In the genomic region with DNA sequence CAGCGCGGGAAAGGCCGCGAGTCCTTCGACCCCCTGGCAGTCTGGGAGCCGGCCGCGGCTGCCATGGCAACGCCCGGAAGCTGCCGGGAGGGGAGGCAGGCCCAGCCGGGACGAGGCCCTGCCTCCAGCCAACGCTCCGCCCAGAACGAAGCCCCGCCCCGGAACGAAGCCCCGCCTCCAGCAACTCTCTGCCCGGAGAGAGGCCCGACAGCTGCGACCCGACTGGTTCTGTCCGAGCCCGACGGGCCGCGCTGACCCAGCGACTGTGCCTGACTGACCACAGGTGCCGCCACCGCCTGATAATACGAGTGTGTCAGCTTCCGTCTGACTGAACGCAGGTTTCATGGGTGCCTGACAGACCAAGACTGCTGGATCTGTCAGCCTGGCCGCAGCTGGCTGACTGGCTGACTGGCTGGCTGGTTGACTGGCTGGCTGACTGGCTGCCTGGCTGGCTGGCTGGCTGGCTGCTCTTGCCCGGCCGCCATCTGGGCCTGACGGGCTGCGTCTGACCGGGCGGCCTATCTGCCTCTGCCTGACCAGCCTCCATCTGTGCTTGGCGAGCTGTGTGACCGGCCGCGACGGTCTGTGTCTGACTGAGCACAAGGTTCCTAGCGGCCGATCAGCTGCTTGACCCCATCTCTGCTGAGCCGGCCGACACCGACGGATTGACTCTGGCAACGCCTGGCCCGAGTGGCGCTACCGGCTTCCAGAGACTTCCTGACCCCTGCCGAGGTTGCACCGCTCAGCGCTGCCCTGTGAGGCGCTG, we compare ENCODE assay signal across 1 cellular context.
A peak's percentile ranks its signal among the peaks of the same experiment; 100 is the strongest.
TF ChIP-seq lines count a peak whose summit lies in the region.

No MANE protein-coding gene starts in this region.

TF ChIP-seq in HepG2, 621 proteins besides CTCF, POLR2A, EP300 and RAD21 (continued from another document):
- TF ChIP-seq, protein P1, sequence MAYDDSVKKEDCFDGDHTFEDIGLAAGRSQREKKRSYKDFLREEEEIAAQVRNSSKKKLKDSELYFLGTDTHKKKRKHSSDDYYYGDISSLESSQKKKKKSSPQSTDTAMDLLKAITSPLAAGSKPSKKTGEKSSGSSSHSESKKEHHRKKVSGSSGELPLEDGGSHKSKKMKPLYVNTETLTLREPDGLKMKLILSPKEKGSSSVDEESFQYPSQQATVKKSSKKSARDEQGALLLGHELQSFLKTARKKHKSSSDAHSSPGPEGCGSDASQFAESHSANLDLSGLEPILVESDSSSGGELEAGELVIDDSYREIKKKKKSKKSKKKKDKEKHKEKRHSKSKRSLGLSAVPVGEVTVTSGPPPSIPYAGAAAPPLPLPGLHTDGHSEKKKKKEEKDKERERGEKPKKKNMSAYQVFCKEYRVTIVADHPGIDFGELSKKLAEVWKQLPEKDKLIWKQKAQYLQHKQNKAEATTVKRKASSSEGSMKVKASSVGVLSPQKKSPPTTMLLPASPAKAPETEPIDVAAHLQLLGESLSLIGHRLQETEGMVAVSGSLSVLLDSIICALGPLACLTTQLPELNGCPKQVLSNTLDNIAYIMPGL (CRISPR knock-in tag; IDR thresholded peaks at IDR 0.05; ENCODE audit: borderline replicate concordance in 1 of 2, low read depth in 1 of 2) = peak; percentile 64 to 71; a peak in 3 of 4 replicates
- TF ChIP-seq ZNF614 (CRISPR knock-in tag; IDR thresholded peaks at IDR 0.05; ENCODE audit: borderline replicate concordance) = peak; percentile 11; the same call in 1 of the 2 replicates
- TF ChIP-seq FOXC1 (CRISPR knock-in tag; IDR thresholded peaks at IDR 0.05; ENCODE audit: borderline replicate concordance) = no peak; the same call in 1 of the 2 replicates
- TF ChIP-seq RARG (CRISPR knock-in tag; IDR thresholded peaks at IDR 0.05; ENCODE audit: low read depth) = no peak
- TF ChIP-seq, protein P2, sequence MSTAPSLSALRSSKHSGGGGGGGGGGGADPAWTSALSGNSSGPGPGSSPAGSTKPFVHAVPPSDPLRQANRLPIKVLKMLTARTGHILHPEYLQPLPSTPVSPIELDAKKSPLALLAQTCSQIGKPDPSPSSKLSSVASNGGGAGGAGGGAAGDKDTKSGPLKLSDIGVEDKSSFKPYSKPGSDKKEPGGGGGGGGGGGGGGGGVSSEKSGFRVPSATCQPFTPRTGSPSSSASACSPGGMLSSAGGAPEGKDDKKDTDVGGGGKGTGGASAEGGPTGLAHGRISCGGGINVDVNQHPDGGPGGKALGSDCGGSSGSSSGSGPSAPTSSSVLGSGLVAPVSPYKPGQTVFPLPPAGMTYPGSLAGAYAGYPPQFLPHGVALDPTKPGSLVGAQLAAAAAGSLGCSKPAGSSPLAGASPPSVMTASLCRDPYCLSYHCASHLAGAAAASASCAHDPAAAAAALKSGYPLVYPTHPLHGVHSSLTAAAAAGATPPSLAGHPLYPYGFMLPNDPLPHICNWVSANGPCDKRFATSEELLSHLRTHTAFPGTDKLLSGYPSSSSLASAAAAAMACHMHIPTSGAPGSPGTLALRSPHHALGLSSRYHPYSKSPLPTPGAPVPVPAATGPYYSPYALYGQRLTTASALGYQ (CRISPR knock-in tag; IDR thresholded peaks at IDR 0.05) = no peak
- peak; percentile 75; the same call in 1 of the 2 replicates for TF ChIP-seq GLI4 (CRISPR knock-in tag; IDR thresholded peaks at IDR 0.05; ENCODE audit: borderline replicate concordance)
- TF ChIP-seq, protein P3, sequence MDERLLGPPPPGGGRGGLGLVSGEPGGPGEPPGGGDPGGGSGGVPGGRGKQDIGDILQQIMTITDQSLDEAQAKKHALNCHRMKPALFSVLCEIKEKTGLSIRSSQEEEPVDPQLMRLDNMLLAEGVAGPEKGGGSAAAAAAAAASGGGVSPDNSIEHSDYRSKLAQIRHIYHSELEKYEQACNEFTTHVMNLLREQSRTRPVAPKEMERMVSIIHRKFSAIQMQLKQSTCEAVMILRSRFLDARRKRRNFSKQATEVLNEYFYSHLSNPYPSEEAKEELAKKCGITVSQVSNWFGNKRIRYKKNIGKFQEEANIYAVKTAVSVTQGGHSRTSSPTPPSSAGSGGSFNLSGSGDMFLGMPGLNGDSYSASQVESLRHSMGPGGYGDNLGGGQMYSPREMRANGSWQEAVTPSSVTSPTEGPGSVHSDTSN (CRISPR knock-in tag; IDR thresholded peaks at IDR 0.05) = no peak
- TF ChIP-seq ZNF230 (CRISPR knock-in tag; IDR thresholded peaks at IDR 0.05) = 0 out of 2 replicates have a peak, but pooled peaks have one; percentile 17
